10 cellular contexts compared by ENCODE assay signal in the genomic region with DNA sequence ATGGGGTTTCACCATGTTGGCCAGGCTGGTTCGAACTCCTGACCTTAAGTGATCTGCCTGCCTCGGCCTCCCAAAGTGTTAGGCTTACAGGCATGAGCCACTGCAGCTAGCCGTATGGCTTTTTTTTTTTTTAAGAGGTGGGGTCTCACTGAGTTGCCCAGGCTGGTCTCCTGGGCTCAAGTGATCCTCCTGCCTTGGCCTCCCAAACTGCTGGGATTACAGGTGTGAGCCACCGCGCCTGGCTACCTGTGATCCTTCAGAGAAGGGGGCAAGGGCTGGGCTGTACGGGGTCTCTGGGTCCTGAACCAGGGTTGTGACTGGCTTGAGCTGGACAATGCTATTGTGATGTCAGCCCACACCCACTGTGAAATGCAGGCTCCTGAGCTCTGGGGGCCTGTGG. TPM values are rescaled to one million over a fixed set of nuclear protein-coding genes. Genes with fewer than 3 reads are reported as not detected.
DNase-seq lines count a peak whose midpoint lies in the region; ATAC-seq and TF ChIP-seq lines count a peak whose summit lies in the region.
"Had no signal": no experiment of that assay in that cellular context is flagged by ENCODE, and none has a peak within 500 bp of the region (broad histone marks: within the 10 kb centered on the region; RNA-seq: fewer than 3 reads in every experiment).

A gene with protein sequence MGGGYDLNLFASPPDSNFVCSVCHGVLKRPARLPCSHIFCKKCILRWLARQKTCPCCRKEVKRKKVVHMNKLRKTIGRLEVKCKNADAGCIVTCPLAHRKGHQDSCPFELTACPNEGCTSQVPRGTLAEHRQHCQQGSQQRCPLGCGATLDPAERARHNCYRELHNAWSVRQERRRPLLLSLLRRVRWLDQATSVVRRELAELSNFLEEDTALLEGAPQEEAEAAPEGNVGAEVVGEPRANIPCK (plus strand): TSS at position 397 of the 400 bp plus-strand sequence. CDS start 26 bp downstream, outside the sequence.

- DNase-seq in H7 (no peak), right cardiac atrium (no peak), D341Med (ENCODE audit: low spot score) (no peak), T1000 (lab: John Stamatoyannopoulos, UW) (no peak), NCI-H2196 treated with DMSO at 0.1 percent for 48 hours (lab: John Stamatoyannopoulos, UW; ENCODE audit: unreplicated experiment) (no peak), NK-92 (lab: John Stamatoyannopoulos, UW; ENCODE audit: unreplicated experiment) (no peak)
- DNase-seq: NCI-H82 had no signal

- H3K27ac ChIP-seq in right cardiac atrium (ENCODE audit: low read length): no peak within 1 kb of the TSS
- peak within 1 kb of the TSS in 14 of 21 experiments; percentile 91 to 100 (median 98) for H3K27ac ChIP-seq in skin epidermis

- TF ChIP-seq CTCF in WI38 (IDR thresholded peaks at IDR 0.05; ENCODE audit: low read depth, low read length): no peak

- H3K9me3 ChIP-seq in right cardiac atrium (ENCODE audit: control insufficient read depth, low read length): no peaks in the 10 kb centered on the region

- peaks cover 21% of the 10 kb centered on the region for H3K36me3 ChIP-seq in H7 (replicated peaks; ENCODE audit: control insufficient read depth, insufficient read depth, low read length)

- H3K4me3 ChIP-seq in H7 (ENCODE audit: insufficient read depth, low read depth, low read length): peak within 1 kb of the TSS; percentile 97
- H3K4me3 ChIP-seq in WI38 (ENCODE audit: low read depth, low read length): peak within 1 kb of the TSS; percentile 96
- peak within 1 kb of the TSS; percentile 81 for H3K4me3 ChIP-seq in right cardiac atrium (ENCODE audit: low read length)
- H3K4me3 ChIP-seq in skin epidermis: peak within 1 kb of the TSS; percentile 67 to 100 (median 91)

- H3K4me1 ChIP-seq in right cardiac atrium (ENCODE audit: control insufficient read depth, insufficient read depth, low read length): peaks cover 17% of the 10 kb centered on the region

- whole genome bisulfite sequencing in right cardiac atrium: 96% methylated on average over 6 of the region's 6 CpGs

- intact Hi-C loops in right cardiac atrium (cut with DNase I): no loop called here

- no peaks in the 10 kb centered on the region for H3K27me3 ChIP-seq in H7 (ENCODE audit: control insufficient read depth, insufficient read depth, low read length)
- no peaks in the 10 kb centered on the region for H3K27me3 ChIP-seq in right cardiac atrium (ENCODE audit: control insufficient read depth, insufficient read depth)

- no peak for ATAC-seq in right cardiac atrium

RNA-seq across cellular contexts. Expression of the gene that starts here (rescaled TPM):
- total RNA-seq in H7 (2014; rRNA removed; shearing (Covaris generic)): not detected in 2 replicates
- not detected for total RNA-seq in right cardiac atrium
- not detected for polyA plus RNA-seq in right cardiac atrium
- total RNA-seq: urinary bladder had no signal
- polyA plus RNA-seq: urinary bladder had no signal
